In genomic region chr1:234620272-234620711, GRCh38 we compare ENCODE assay signal across 8 cellular contexts. TPM values are rescaled to one million over a fixed set of nuclear protein-coding genes. Genes with fewer than 3 reads are reported as not detected.
DNase-seq lines count a peak whose midpoint lies in the region; ATAC-seq and TF ChIP-seq lines count a peak whose summit lies in the region.

No MANE protein-coding gene starts in this region.

- H3K36me3 ChIP-seq in colonic mucosa (no peaks in the 10 kb centered on the region), neural progenitor cell (no peaks in the 10 kb centered on the region), brain microvascular endothelial cell (replicated peaks) (no peaks in the 10 kb centered on the region)

- no peak overlapping the region for H3K4me2 ChIP-seq in neural progenitor cell

- in situ Hi-C loops in brain microvascular endothelial cell (cut with HindIII; ENCODE audit: low pct_ligation_motif_present, low sequenced_read_pairs) = loop anchor here (25.0 kb wide), 1 partner anchor 342 kb away; no protein-coding TSS in a partner anchor
- in situ Hi-C loops in ACHN (cut with HindIII; ENCODE audit: low pct_ligation_motif_present, low pct_unique_long_range_greater_than_20kb, low sequenced_read_pairs) = no loop called here

- H3K4me3 Mint-ChIP-seq in neural progenitor cell = no peak overlapping the region

- H3K27me3 ChIP-seq in colonic mucosa (no peaks in the 10 kb centered on the region), neural progenitor cell (no peaks in the 10 kb centered on the region), brain microvascular endothelial cell (replicated peaks) (no peaks in the 10 kb centered on the region)

- no peak overlapping the region for H2AFZ ChIP-seq in neural progenitor cell (replicated peaks)

- H3K9me3 Mint-ChIP-seq in neural progenitor cell = no peaks in the 10 kb centered on the region

- H3K9me3 ChIP-seq in colonic mucosa (no peaks in the 10 kb centered on the region), neural progenitor cell (ENCODE audit: low read depth) (no peaks in the 10 kb centered on the region)

- TF ChIP-seq CTCF in colonic mucosa (IDR thresholded peaks at IDR 0.05) (no peak), neural progenitor cell (IDR thresholded peaks at IDR 0.05) (no peak), brain microvascular endothelial cell (IDR thresholded peaks at IDR 0.05; ENCODE audit: low read depth, low read length, missing control alignments) (no peak)

- peaks cover 31% of the 10 kb centered on the region for H3K4me1 Mint-ChIP-seq in neural progenitor cell

- H3F3A ChIP-seq in neural progenitor cell (ENCODE audit: low read depth) = no peaks in the 10 kb centered on the region

- H3K36me3 Mint-ChIP-seq in neural progenitor cell = no peaks in the 10 kb centered on the region

- H4K20me1 ChIP-seq in neural progenitor cell (ENCODE audit: low read depth) = no peaks in the 10 kb centered on the region

- ATAC-seq in stimulated activated naive CD8-positive, alpha-beta T cell treated with anti-CD3 and anti-CD28 coated beads, Interleukin-15, Interleukin-2, amounts not matched to agents 100 U/mL and 50 U/mL, for 24 hours = no peak

- H3K4me3 ChIP-seq in colonic mucosa = no peak overlapping the region
- H3K4me3 ChIP-seq in neural progenitor cell = no peak overlapping the region
- H3K4me3 ChIP-seq in brain microvascular endothelial cell (ENCODE audit: low read depth, low read length) = no peak overlapping the region

- H3K27ac Mint-ChIP-seq in neural progenitor cell = peak overlapping the region; percentile 11

- H3K9ac ChIP-seq in colonic mucosa (ENCODE audit: low read depth in 2 of 2, low read length in 2 of 2) (peak overlapping the region in 1 of 2 donors; percentile 54), neural progenitor cell (no peak overlapping the region)

- DNase-seq in DMS 273 (lab: John Stamatoyannopoulos, UW; ENCODE audit: unreplicated experiment) (peak; percentile 79), NCI-H1092 (lab: John Stamatoyannopoulos, UW) (peak; percentile 66), colonic mucosa (no peak), neural progenitor cell (ENCODE audit: low spot score) (no peak), GM19240 (ENCODE audit: insufficient read length, low spot score) (no peak), brain microvascular endothelial cell (no peak), ACHN (no peak)
- no peak for DNase-seq in stimulated activated naive CD8-positive, alpha-beta T cell treated with anti-CD3 and anti-CD28 coated beads, Interleukin-15, Interleukin-2, amounts not matched to agents 100 U/mL and 50 U/mL, for 24 hours

- H3K79me2 ChIP-seq in neural progenitor cell (ENCODE audit: low read depth) = no peaks in the 10 kb centered on the region

- peaks cover 7% of the 10 kb centered on the region for H3K27me3 Mint-ChIP-seq in neural progenitor cell (ENCODE audit: insufficient read depth, low read depth)

- H3K4me1 ChIP-seq in colonic mucosa (peaks cover 8% of the 10 kb centered on the region), neural progenitor cell (peaks cover 22% of the 10 kb centered on the region)

- intact Hi-C loops in colonic mucosa (cut with DNase I) = no loop called here

- H3K27ac ChIP-seq in colonic mucosa (peak overlapping the region; percentile 60), neural progenitor cell (no peak overlapping the region), brain microvascular endothelial cell (no peak overlapping the region)

RNA-seq across cellular contexts. Expression of gene IRF2BP2, which starts 10.3 kb away (rescaled TPM):
- total RNA-seq in colonic mucosa (100 to 1,000 TPM; 157 to 164 TPM), neural progenitor cell (ENCODE audit: low replicate concordance) (21.2 and 22.9 TPM in 2 replicates)

Comparison
In these comparisons a context has a peak if more than half of its experiments do, and no peak if none do; other contexts are left out.
1. DNase-seq: peak in DMS 273 (single experiment) and NCI-H1092 (single experiment); none in colonic mucosa (single experiment), neural progenitor cell (single experiment), GM19240 (single experiment), brain microvascular endothelial cell (single experiment), ACHN (single experiment) and stimulated activated naive CD8-positive, alpha-beta T cell treated with anti-CD3 and anti-CD28 coated beads, Interleukin-15, Interleukin-2, amounts not matched to agents 100 U/mL and 50 U/mL, for 24 hours (single experiment).